ENCODE assay signal across 12 cellular contexts in genomic region chr13:85896516-85897450, GRCh38.
A peak's percentile ranks its signal among the peaks of the same experiment; 100 is the strongest.
DNase-seq lines count a peak whose midpoint lies in the region; TF ChIP-seq lines count a peak whose summit lies in the region.
"Had no signal": no experiment of that assay in that cellular context is flagged by ENCODE, and none has a peak within 500 bp of the region (broad histone marks: within the 10 kb centered on the region; RNA-seq: fewer than 3 reads in every experiment).

No MANE protein-coding gene starts in this region.

- H2BK12ac ChIP-seq in trophoblast cell (ENCODE audit: low read length): no peak overlapping the region

- H3K4me2 ChIP-seq in trophoblast cell (ENCODE audit: low read length): no peak overlapping the region

- H3K4me1 Mint-ChIP-seq in activated naive CD4-positive, alpha-beta T cell treated with anti-CD3 and anti-CD28 coated beads for 36 hours (ENCODE audit: low read depth): no peaks in the 10 kb centered on the region

- no peaks in the 10 kb centered on the region for H3K79me2 ChIP-seq in trophoblast cell (ENCODE audit: control insufficient read depth, insufficient read depth, low read length, poor library complexity)

- H3K27ac Mint-ChIP-seq in activated naive CD4-positive, alpha-beta T cell treated with anti-CD3 and anti-CD28 coated beads for 36 hours: no peak overlapping the region

- H2BK120ac ChIP-seq in trophoblast cell (ENCODE audit: insufficient read depth, low read length, poor library complexity): no peak overlapping the region

- no peaks in the 10 kb centered on the region for H3K36me3 Mint-ChIP-seq in activated naive CD4-positive, alpha-beta T cell treated with anti-CD3 and anti-CD28 coated beads for 36 hours (ENCODE audit: low read depth)

- no peak overlapping the region for H3K4me3 Mint-ChIP-seq in activated naive CD4-positive, alpha-beta T cell treated with anti-CD3 and anti-CD28 coated beads for 36 hours

- no peak overlapping the region for H3K23ac ChIP-seq in trophoblast cell (ENCODE audit: low read length)

- no peaks in the 10 kb centered on the region for H3K79me1 ChIP-seq in trophoblast cell (ENCODE audit: low read length)

- intact Hi-C loops in activated naive CD4-positive, alpha-beta T cell treated with anti-CD3 and anti-CD28 coated beads for 36 hours (cut with micrococcal nuclease): no loop called here
- intact Hi-C loops in prostate gland (cut with DNase I): no loop called here

- TF ChIP-seq POLR2A in NB4 (IDR thresholded peaks at IDR 0.05; ENCODE audit: extremely low read depth, insufficient read length): no peak
- no peak for TF ChIP-seq POLR2A in prostate gland (IDR thresholded peaks at IDR 0.05)

- CTCF ChIA-PET in activated naive CD4-positive, alpha-beta T cell treated with anti-CD3 and anti-CD28 coated beads for 36 hours (lab: Charles Lee): interaction anchor here (0.8 to 1.0 kb wide), 2 partner anchors 12 to 47 kb away, joined by 3 read pairs; no protein-coding TSS in a partner anchor

- H3K9me3 Mint-ChIP-seq in activated naive CD4-positive, alpha-beta T cell treated with anti-CD3 and anti-CD28 coated beads for 36 hours: peaks cover 6% of the 10 kb centered on the region

- no peaks in the 10 kb centered on the region for H3K27me3 ChIP-seq in trophoblast cell (ENCODE audit: insufficient read depth, low read length)
- no peaks in the 10 kb centered on the region for H3K27me3 ChIP-seq in prostate gland (replicated peaks; ENCODE audit: insufficient read depth)
- H3K27me3 ChIP-seq: MG63 had no signal

- H3K27me3 Mint-ChIP-seq in activated naive CD4-positive, alpha-beta T cell treated with anti-CD3 and anti-CD28 coated beads for 36 hours (ENCODE audit: low read depth): no peaks in the 10 kb centered on the region

- no peak overlapping the region for H3K14ac ChIP-seq in trophoblast cell (ENCODE audit: low read length)

- H3K18ac ChIP-seq in trophoblast cell (ENCODE audit: low read length): no peak overlapping the region

- H3K36me3 ChIP-seq in trophoblast cell (ENCODE audit: control insufficient read depth in 1 of 2, insufficient read depth in 2 of 2, low read length in 2 of 2): no peaks in the 10 kb centered on the region
- H3K36me3 ChIP-seq in prostate gland: no peaks in the 10 kb centered on the region
- H3K36me3 ChIP-seq: MG63 had no signal

- no peak overlapping the region for H3K9ac ChIP-seq in trophoblast cell (ENCODE audit: low read length)

- peak overlapping the region; percentile 37 for H2AFZ ChIP-seq in trophoblast cell (ENCODE audit: insufficient read depth, low read length, poor library complexity)

- WGBS in trophoblast cell (ENCODE audit: extremely low coverage, insufficient coverage, insufficient read length): no CpG with 5 or more reads among the region's 3 CpGs
- WGBS in prostate gland: 77% methylated on average over 3 of the region's 3 CpGs

- DNase-seq in DMS 273 (lab: John Stamatoyannopoulos, UW; ENCODE audit: unreplicated experiment): peak; percentile 2
- DNase-seq in DMS 273 treated with DMSO at 0.1 percent for 48 hours (lab: John Stamatoyannopoulos, UW): no peak
- DNase-seq in NB4 (ENCODE audit: low read depth): peak; percentile 28
- DNase-seq in choroid plexus epithelial cell (ENCODE audit: low read depth): peak; percentile 15
- DNase-seq in trophoblast cell: no peak
- DNase-seq in activated naive CD4-positive, alpha-beta T cell treated with anti-CD3 and anti-CD28 coated beads for 36 hours: no peak
- DNase-seq in prostate gland (ENCODE audit: low spot score): no peak
- no peak for DNase-seq in GF-D8 (lab: John Stamatoyannopoulos, UW)
- DNase-seq: 8988T; effector CD8-positive, alpha-beta T cell; MG63; NCI-H526 had no signal

- no peak overlapping the region for H4K8ac ChIP-seq in trophoblast cell (ENCODE audit: low read depth, low read length)

- H3K27ac ChIP-seq in trophoblast cell (ENCODE audit: low read depth, low read length) (no peak overlapping the region), prostate gland (no peak overlapping the region)

- H2AK5ac ChIP-seq in trophoblast cell (ENCODE audit: low read length): no peak overlapping the region

- H3K9me3 ChIP-seq in trophoblast cell (ENCODE audit: insufficient read depth, low read depth, low read length) (no peaks in the 10 kb centered on the region), prostate gland (no peaks in the 10 kb centered on the region)
- H3K9me3 ChIP-seq: MG63 had no signal

- H3K4me3 ChIP-seq in NB4 (ENCODE audit: low read depth, low read length) (no peak overlapping the region), choroid plexus epithelial cell (ENCODE audit: low read depth, low read length) (no peak overlapping the region), trophoblast cell (ENCODE audit: low read depth, low read length) (no peak overlapping the region), prostate gland (no peak overlapping the region)
- H3K4me3 ChIP-seq: MG63 had no signal

- H4K91ac ChIP-seq in trophoblast cell (ENCODE audit: low read depth, low read length): no peak overlapping the region

- H3K4me1 ChIP-seq in trophoblast cell (ENCODE audit: control insufficient read depth in 1 of 2, insufficient read depth in 2 of 2, low read length in 2 of 2): peaks cover 0 to 6% of the 10 kb centered on the region in 2 experiments
- no peaks in the 10 kb centered on the region for H3K4me1 ChIP-seq in prostate gland (replicated peaks)

- H4K12ac ChIP-seq in trophoblast cell (ENCODE audit: low read depth, low read length): no peak overlapping the region

- no peak overlapping the region for H2BK5ac ChIP-seq in trophoblast cell (ENCODE audit: low read depth, low read length, poor library complexity)

- H3K4ac ChIP-seq in trophoblast cell (ENCODE audit: low read depth, low read length): no peak overlapping the region

- TF ChIP-seq CTCF in NB4 (IDR thresholded peaks at IDR 0.05; ENCODE audit: low read depth, low read length): peak; percentile 27
- peak; percentile 43 for TF ChIP-seq CTCF in choroid plexus epithelial cell (conservative IDR thresholded peaks at IDR 0.05; ENCODE audit: low read depth, low read length)
- TF ChIP-seq CTCF in prostate gland (IDR thresholded peaks at IDR 0.05): no peak

Comparison
In these comparisons a context has a peak if more than half of its experiments do, and no peak if none do; other contexts are left out.
1. DNase-seq: peak in DMS 273 (single experiment), NB4 (single experiment) and choroid plexus epithelial cell (single experiment); none in DMS 273 treated with DMSO at 0.1 percent for 48 hours (single experiment), trophoblast cell (0 of 2), activated naive CD4-positive, alpha-beta T cell treated with anti-CD3 and anti-CD28 coated beads for 36 hours (single experiment), prostate gland (single experiment) and GF-D8 (single experiment).
2. CTCF ChIP-seq: peak in NB4 (single experiment) and choroid plexus epithelial cell (single experiment); none in prostate gland (0 of 4).